19 cellular contexts compared by ENCODE assay signal in genomic region chr7:107119376-107120100, GRCh38. TPM values are rescaled to one million over a fixed set of nuclear protein-coding genes. Genes with fewer than 3 reads are reported as not detected.
DNase-seq lines count a peak whose midpoint lies in the region; ATAC-seq, FAIRE-seq and TF ChIP-seq lines count a peak whose summit lies in the region.
"Had no signal": no experiment of that assay in that cellular context is flagged by ENCODE, and none has a peak within 500 bp of the region (broad histone marks: within the 10 kb centered on the region; RNA-seq: fewer than 3 reads in every experiment).

No MANE protein-coding gene starts in this region.

- TF ChIP-seq CTCF in heart left ventricle (IDR thresholded peaks at IDR 0.05) (no peak), MM.1S (IDR thresholded peaks at IDR 0.05; ENCODE audit: low read length) (no peak), K562 (IDR thresholded peaks at IDR 0.05 in 2 of 3, conservative IDR thresholded peaks at IDR 0.05 in 1 of 3; ENCODE audit: insufficient read depth in 2 of 3, low read depth in 1 of 3, low read length in 3 of 3) (no peak)

- TF ChIP-seq POLR2A in heart left ventricle (IDR thresholded peaks at IDR 0.05) (no peak), K562 (conservative IDR thresholded peaks at IDR 0.05) (no peak)

- H3K4me3 ChIP-seq in heart left ventricle (no peak overlapping the region), MM.1S (ENCODE audit: low read length) (no peak overlapping the region), K562 (no peak overlapping the region)
- H3K4me3 ChIP-seq: A549, SK-N-MC had no signal

- no TSS peak for BruUV-seq in K562 (replicated peaks; lab: Mats Ljungman, UMichigan)

- H3K4me1 ChIP-seq in heart left ventricle (peaks cover 0 to 24% (median 9%) of the 10 kb centered on the region in 12 donors), MM.1S (ENCODE audit: low read length) (no peaks in the 10 kb centered on the region), K562 (replicated peaks in 1 of 2; ENCODE audit: control insufficient read depth in 2 of 2, insufficient read depth in 2 of 2, low read length in 2 of 2) (peaks cover 0 to 30% of the 10 kb centered on the region in 2 experiments; a peak in 3 of 5 replicates)

- in situ Hi-C loops in K562 (cut with MboI), result no loop called here

- ATAC-seq in Right ventricle myocardium inferior (peak; percentile 34), heart left ventricle (no peak), K562 (no peak)
- ATAC-seq in effector memory CD8-positive, alpha-beta T cell (replicated peaks), result no peak
- ATAC-seq: A549 had no signal

- H4K20me1 ChIP-seq in MM.1S (ENCODE audit: insufficient read depth, low read length) (no peaks in the 10 kb centered on the region), K562 (replicated peaks; ENCODE audit: control insufficient read depth, insufficient read depth, low read length) (0 out of 2 replicates have a peak, but pooled peaks cover 7% of the 10 kb centered on the region)

- H3K9me3 ChIP-seq in heart left ventricle (no peaks in the 10 kb centered on the region), MM.1S (replicated peaks; ENCODE audit: insufficient read depth, low read length) (no peaks in the 10 kb centered on the region), K562 (replicated peaks; ENCODE audit: control insufficient read depth, insufficient read depth, low read depth, low read length) (no peaks in the 10 kb centered on the region)
- H3K9me3 ChIP-seq: A549 had no signal

- no peak for TF ChIP-seq RAD21 in K562 (CRISPR knock-in tag; conservative IDR thresholded peaks at IDR 0.05 in 1 of 2, IDR thresholded peaks at IDR 0.05 in 1 of 2)

- H3K27ac ChIP-seq in heart left ventricle, result no peak overlapping the region
- no peak overlapping the region for H3K27ac ChIP-seq in MM.1S (ENCODE audit: low read length)
- H3K27ac ChIP-seq in K562 (ENCODE audit: extremely low read depth, low read depth, low read length), result no peak overlapping the region
- H3K27ac ChIP-seq: A549, SK-N-MC had no signal

- no peak overlapping the region for H3K4me3 Mint-ChIP-seq in effector memory CD8-positive, alpha-beta T cell
- H3K4me3 Mint-ChIP-seq: CD4-positive, CD25-positive, alpha-beta regulatory T cell had no signal

- FAIRE-seq in K562 (lab: Jason Lieb, UNC), result no peak
- FAIRE-seq: A549, D721Med had no signal

- H3K27me3 ChIP-seq in heart left ventricle (no peaks in the 10 kb centered on the region), MM.1S (replicated peaks; ENCODE audit: insufficient read depth, low read length) (no peaks in the 10 kb centered on the region), K562 (ENCODE audit: control insufficient read depth in 2 of 2, insufficient read depth in 2 of 2, low read length in 2 of 2) (no peaks in the 10 kb centered on the region)

- H3K9ac ChIP-seq in MM.1S (ENCODE audit: low read length) (no peak overlapping the region), K562 (ENCODE audit: insufficient read depth in 1 of 2, low read depth in 2 of 2, low read length in 2 of 2) (no peak overlapping the region)

- no peaks in the 10 kb centered on the region for H3K9me2 ChIP-seq in MM.1S (replicated peaks; ENCODE audit: insufficient read depth, low read length)

- no peaks in the 10 kb centered on the region for H3K36me3 ChIP-seq in heart left ventricle
- no peaks in the 10 kb centered on the region for H3K36me3 ChIP-seq in MM.1S (replicated peaks; ENCODE audit: insufficient read depth, low read length)
- H3K36me3 ChIP-seq in K562 (ENCODE audit: control insufficient read depth, insufficient read depth, low read length), result peaks cover 15% of the 10 kb centered on the region; the same call in 2 of the 3 replicates

- H3K79me2 ChIP-seq in MM.1S (ENCODE audit: low read length) (no peaks in the 10 kb centered on the region), K562 (ENCODE audit: control insufficient read depth, insufficient read depth, low read length) (peaks cover 91% of the 10 kb centered on the region)

- H3K4me2 ChIP-seq in MM.1S (ENCODE audit: low read depth, low read length), result peak overlapping the region; percentile 1; the same call in 1 of the 2 replicates
- no peak overlapping the region for H3K4me2 ChIP-seq in K562 (ENCODE audit: insufficient read depth, low read length)
- H3K4me2 ChIP-seq: A549 had no signal

- H2AFZ ChIP-seq in MM.1S (ENCODE audit: low read length), result no peak overlapping the region
- H2AFZ ChIP-seq in K562 (ENCODE audit: low read depth, low read length), result no peak overlapping the region

- WGBS in heart left ventricle, 4 donors, result 81 to 92% (median 91%) methylated on average over 6 of the region's 6 CpGs
- 78% methylated on average over 6 of the region's 6 CpGs for WGBS in K562 (ENCODE audit: insufficient coverage, low coverage, missing lambda C conversion rate)

- H3K9me3 Mint-ChIP-seq in effector memory CD8-positive, alpha-beta T cell, result no peaks in the 10 kb centered on the region
- H3K9me3 Mint-ChIP-seq: CD4-positive, CD25-positive, alpha-beta regulatory T cell had no signal

- CTCF ChIA-PET in K562 (lab: Yijun Ruan, JAX; ENCODE audit: low intra/inter-chr PET ratio), result no interaction called here

- no peaks in the 10 kb centered on the region for H3F3A ChIP-seq in MM.1S (ENCODE audit: insufficient read depth, low read length)

- DNase-seq in Right ventricle myocardium inferior (ENCODE audit: missing footprints), result no peak
- no peak for DNase-seq in heart left ventricle
- DNase-seq in MM.1S, result no peak
- DNase-seq in K562 (ENCODE audit: extremely low read depth in 1 of 4, low spot score in 3 of 4), result no peak
- DNase-seq in renal cortical epithelial cell (ENCODE audit: low read depth), result peak; percentile 77
- no peak for DNase-seq in effector memory CD8-positive, alpha-beta T cell
- DNase-seq in MV-4-11 (lab: John Stamatoyannopoulos, UW), result no peak
- no peak for DNase-seq in inferior parietal cortex (ENCODE audit: extremely low spot score)
- DNase-seq: CD4-positive, CD25-positive, alpha-beta regulatory T cell; GOT3; NCI-H1092 treated with DMSO at 0.1 percent for 48 hours; NCI-H1930; NCI-H2227 treated with DMSO at 0.1 percent for 48 hours; NCI-H526 treated with DMSO at 0.1 percent for 48 hours; NK-92 treated with Interleukin-12 subunit alpha and Interleukin-12 subunit beta, amount 100 ng/mL, for 24 hours; OCI-M1 had no signal

- no peak for TF ChIP-seq EP300 in K562 (IDR thresholded peaks at IDR 0.05; ENCODE audit: low read length)

- no peaks in the 10 kb centered on the region for H3K9me1 ChIP-seq in K562 (ENCODE audit: control insufficient read depth, insufficient read depth, low read length)

- no peaks in the 10 kb centered on the region for H3K4me1 Mint-ChIP-seq in effector memory CD8-positive, alpha-beta T cell (ENCODE audit: low read depth in 2 of 2)

- no peak overlapping the region for H3K27ac Mint-ChIP-seq in effector memory CD8-positive, alpha-beta T cell
- H3K27ac Mint-ChIP-seq: CD4-positive, CD25-positive, alpha-beta regulatory T cell had no signal

- no peaks in the 10 kb centered on the region for H3K36me3 Mint-ChIP-seq in effector memory CD8-positive, alpha-beta T cell (ENCODE audit: insufficient read depth)
- H3K36me3 Mint-ChIP-seq: CD4-positive, CD25-positive, alpha-beta regulatory T cell had no signal

- POLR2A ChIA-PET in K562 (lab: Yijun Ruan, JAX), result interaction anchor here (1.0 to 1.4 kb wide), 2 partner anchors 12 to 15 kb away, joined by 4 read pairs; no protein-coding TSS in a partner anchor

- peaks cover 20 to 21% of the 10 kb centered on the region in 2 donors for H3K27me3 Mint-ChIP-seq in effector memory CD8-positive, alpha-beta T cell

- intact Hi-C loops in Right ventricle myocardium inferior (cut with DNase I), result no loop called here
- intact Hi-C loops in heart left ventricle (cut with DNase I), result no loop called here
- intact Hi-C loops in K562 (cut with micrococcal nuclease), result loop anchor here (5.0 kb wide), 1 partner anchor 72 kb away; no protein-coding TSS in a partner anchor

TF ChIP-seq in K562, 482 proteins besides CTCF, POLR2A, EP300 and RAD21 (continues in another document):
- TF ChIP-seq NR4A1 (CRISPR knock-in tag; IDR thresholded peaks at IDR 0.05) (no peak), NR4A1 (tag; IDR thresholded peaks at IDR 0.05) (no peak)
- TF ChIP-seq, protein P1, sequence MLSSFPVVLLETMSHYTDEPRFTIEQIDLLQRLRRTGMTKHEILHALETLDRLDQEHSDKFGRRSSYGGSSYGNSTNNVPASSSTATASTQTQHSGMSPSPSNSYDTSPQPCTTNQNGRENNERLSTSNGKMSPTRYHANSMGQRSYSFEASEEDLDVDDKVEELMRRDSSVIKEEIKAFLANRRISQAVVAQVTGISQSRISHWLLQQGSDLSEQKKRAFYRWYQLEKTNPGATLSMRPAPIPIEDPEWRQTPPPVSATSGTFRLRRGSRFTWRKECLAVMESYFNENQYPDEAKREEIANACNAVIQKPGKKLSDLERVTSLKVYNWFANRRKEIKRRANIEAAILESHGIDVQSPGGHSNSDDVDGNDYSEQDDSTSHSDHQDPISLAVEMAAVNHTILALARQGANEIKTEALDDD (IDR thresholded peaks at IDR 0.05), result peak; percentile 8; the same call in 1 of the 2 replicates

RNA-seq across cellular contexts. Expression of gene HBP1, which starts 49.3 kb away (rescaled TPM):
- 65.8 TPM for total RNA-seq in Right ventricle myocardium inferior
- total RNA-seq in heart left ventricle, result 10 to 100 TPM; 41.3 to 98.4 (median 60.8) TPM
- polyA plus RNA-seq in heart left ventricle, result 10 to 100 TPM; 21.4 to 38.6 TPM
- total RNA-seq in K562 (2011; cell fraction: chromatin; rRNA removed; ENCODE audit: low replicate concordance), result 92.0 and 187 TPM in 2 replicates
- 33.9 and 45.5 TPM in 2 replicates for total RNA-seq in K562 (2011; cell fraction: nucleolus; rRNA removed)
- 81.3 and 111 TPM in 2 replicates for total RNA-seq in K562 (2011; cell fraction: nucleoplasm; rRNA removed)
- 21.2 and 22.6 TPM in 2 replicates for total RNA-seq in K562 (2014; rRNA removed)
- total RNA-seq in K562 (2014; rRNA removed; fragmentation: Illumina TruSeq; extraction: Trizol), result 31.5 and 41.4 TPM in 2 replicates
- total RNA-seq in K562 (2015; rRNA removed; fragmentation: Illumina TruSeq; extraction: Trizol), result 16.2 and 18.7 TPM in 2 replicates
- total RNA-seq in K562 (2021), result 22.9 and 27.0 TPM in 2 replicates
- polyA plus RNA-seq in K562 (2011; rRNA removed), result 43.4 and 59.9 TPM in 2 replicates
- polyA plus RNA-seq in K562 (2011; cell fraction: cytosol; rRNA removed), result 17.5 and 26.0 TPM in 2 replicates
- 35.1 and 41.0 TPM in 2 replicates for polyA plus RNA-seq in K562 (2011; cell fraction: nucleus; rRNA removed)
- 35.6 and 44.8 TPM in 2 replicates for polyA plus RNA-seq in K562 (2012)
- polyA plus RNA-seq in K562 (2014; fragmentation: Illumina TruSeq; extraction: Trizol), result 24.1 and 30.7 TPM in 2 replicates
- polyA plus RNA-seq in K562 (2014; fragmentation: Nextera tagmentation; extraction: Ambion mirVana), result 10 to 100 TPM; 37.9 to 44.9 TPM
- polyA plus RNA-seq in K562 (2014; rRNA removed), result 16.5 and 20.3 TPM in 2 replicates
- 90.1 and 96.8 TPM in 2 replicates for polyA minus RNA-seq in K562 (2011; rRNA and poly(A)+ RNA removed)
- 16.4 and 22.4 TPM in 2 replicates for polyA minus RNA-seq in K562 (2011; cell fraction: cytosol; rRNA and poly(A)+ RNA removed)
- polyA minus RNA-seq in K562 (2011; cell fraction: nucleus; rRNA and poly(A)+ RNA removed), result 35.4 and 48.2 TPM in 2 replicates
- 109 and 139 TPM in 2 replicates for total RNA-seq in renal cortical epithelial cell
